In genomic region chr2:49490710-49491109, GRCh38 we compare ENCODE assay signal across 8 cellular contexts.
DNase-seq lines count a peak whose midpoint lies in the region; ATAC-seq and FAIRE-seq lines count a peak whose summit lies in the region.

No MANE protein-coding gene starts in this region.

- WGBS in iPS DF 6.9 (ENCODE audit: insufficient coverage, insufficient read length), result no CpG with 5 or more reads among the region's 5 CpGs

- ATAC-seq in HG02973 (IDR thresholded peaks at IDR 0.05; ENCODE audit: unreplicated experiment) (peak; percentile 51), GM21447 (IDR thresholded peaks at IDR 0.05; ENCODE audit: unreplicated experiment) (no peak)

- no peaks in the 10 kb centered on the region for H3K9me3 ChIP-seq in iPS DF 6.9 (ENCODE audit: control insufficient read depth, insufficient read depth, low read length)

- H3K36me3 ChIP-seq in iPS DF 6.9 (ENCODE audit: control insufficient read depth, insufficient read depth, low read length), result no peaks in the 10 kb centered on the region

- H3K4me3 ChIP-seq in iPS DF 6.9 (ENCODE audit: low read length), result no peak overlapping the region

- peak; percentile 2 for DNase-seq in stimulated activated CD4-positive, alpha-beta T cell treated with anti-CD3 and anti-CD28 coated beads, Interleukin-1b, Interleukin-23, amount 100 ng/mL, for 48 hours
- DNase-seq in stimulated activated CD4-positive, alpha-beta T cell treated with anti-CD3 and anti-CD28 coated beads, Interleukin-2, amount 100 ng/mL, for 24 hours, result no peak
- peak; percentile 6 to 53 for DNase-seq in SHP77 (lab: John Stamatoyannopoulos, UW)
- peak; percentile 73 for DNase-seq in iPS DF 6.9 (ENCODE audit: low read depth, low spot score)
- no peak for DNase-seq in HTR-8/SVneo (ENCODE audit: insufficient read length, low spot score)
- DNase-seq in CD1c-positive myeloid dendritic cell (ENCODE audit: extremely low spot score), result no peak

- no peaks in the 10 kb centered on the region for H3K4me1 ChIP-seq in iPS DF 6.9 (ENCODE audit: control insufficient read depth, insufficient read depth, low read length)

- no peak for FAIRE-seq in HTR-8/SVneo (lab: Jason Lieb, UNC)

- H3K27me3 ChIP-seq in iPS DF 6.9 (ENCODE audit: control insufficient read depth, insufficient read depth, low read length), result no peaks in the 10 kb centered on the region

- no peak overlapping the region for H3K27ac ChIP-seq in iPS DF 6.9 (ENCODE audit: low read length)

Comparison
In these comparisons a context has a peak if more than half of its experiments do, and no peak if none do; other contexts are left out.
1. DNase-seq: peak in stimulated activated CD4-positive, alpha-beta T cell treated with anti-CD3 and anti-CD28 coated beads, Interleukin-1b, Interleukin-23, amount 100 ng/mL, for 48 hours (single experiment), SHP77 (2 of 2) and iPS DF 6.9 (single experiment); none in stimulated activated CD4-positive, alpha-beta T cell treated with anti-CD3 and anti-CD28 coated beads, Interleukin-2, amount 100 ng/mL, for 24 hours (0 of 2), HTR-8/SVneo (single experiment) and CD1c-positive myeloid dendritic cell (single experiment).